8 cellular contexts compared by ENCODE assay signal in genomic region chr2:20962939-20963543, GRCh38.
DNase-seq lines count a peak whose midpoint lies in the region; ATAC-seq and TF ChIP-seq lines count a peak whose summit lies in the region.

No MANE protein-coding gene starts in this region.

- H3K27me3 Mint-ChIP-seq in CD8-positive, alpha-beta memory T cell, result peaks cover 7 to 43% of the 10 kb centered on the region in 2 donors
- peaks cover 23% of the 10 kb centered on the region for H3K27me3 Mint-ChIP-seq in activated T-cell treated with anti-CD3 and anti-CD28 coated beads, Interleukin-2, amount 50 U/mL, for 72 hours (ENCODE audit: low read depth)

- no peak overlapping the region for H2AK5ac ChIP-seq in neuronal stem cell (ENCODE audit: low read depth, low read length)

- no peaks in the 10 kb centered on the region for H3K4me1 ChIP-seq in CD8-positive, alpha-beta memory T cell (ENCODE audit: insufficient read depth, low read length)
- H3K4me1 ChIP-seq in PC-9 (replicated peaks; ENCODE audit: insufficient read depth) (no peaks in the 10 kb centered on the region), neuronal stem cell (ENCODE audit: control insufficient read depth in 2 of 2, insufficient read depth in 1 of 2, low read depth in 1 of 2, low read length in 2 of 2) (no peaks in the 10 kb centered on the region)

- whole genome bisulfite sequencing in neuronal stem cell (ENCODE audit: extremely low coverage in 2 of 2, insufficient read length in 2 of 2, insufficient replicate concordance in 1 of 2), 2 donors, result no CpG with 5 or more reads among the region's 5 CpGs

- ATAC-seq in GM19463 (IDR thresholded peaks at IDR 0.05; ENCODE audit: unreplicated experiment), result peak; percentile 79
- ATAC-seq in activated T-cell treated with anti-CD3 and anti-CD28 coated beads, Interleukin-2, amount 50 U/mL, for 72 hours (replicated peaks in 1 of 2), result peak; percentile 38 to 51

- H3K9me2 ChIP-seq in PC-9 (ENCODE audit: insufficient read depth), result no peaks in the 10 kb centered on the region

- H2BK15ac ChIP-seq in neuronal stem cell (ENCODE audit: low read length), result no peak overlapping the region

- BruUV-seq in PC-9 (replicated peaks; lab: Mats Ljungman, UMichigan), result no TSS peak

- H3K27ac Mint-ChIP-seq in CD8-positive, alpha-beta memory T cell, result no peak overlapping the region
- no peak overlapping the region for H3K27ac Mint-ChIP-seq in activated T-cell treated with anti-CD3 and anti-CD28 coated beads, Interleukin-2, amount 50 U/mL, for 72 hours

- H3K79me2 ChIP-seq in PC-9 (ENCODE audit: low read depth), result no peaks in the 10 kb centered on the region

- no peaks in the 10 kb centered on the region for H3K79me1 ChIP-seq in neuronal stem cell (ENCODE audit: low read depth, low read length)

- no peak overlapping the region for H4K91ac ChIP-seq in neuronal stem cell (ENCODE audit: low read depth, low read length, poor library complexity)

- H3K14ac ChIP-seq in neuronal stem cell (ENCODE audit: low read length), result no peak overlapping the region

- no peak overlapping the region for H2BK5ac ChIP-seq in neuronal stem cell (ENCODE audit: low read length)

- H3K18ac ChIP-seq in neuronal stem cell (ENCODE audit: low read length), result no peak overlapping the region

- H2BK120ac ChIP-seq in neuronal stem cell (ENCODE audit: low read depth, low read length), result no peak overlapping the region

- H2AFZ ChIP-seq in PC-9 (no peak overlapping the region), neuronal stem cell (ENCODE audit: low read length) (no peak overlapping the region)

- H3K4me3 ChIP-seq in CD8-positive, alpha-beta memory T cell (ENCODE audit: low read length), result no peak overlapping the region
- H3K4me3 ChIP-seq in PC-9 (no peak overlapping the region), fibroblast of pulmonary artery (replicated peaks; ENCODE audit: low read depth, low read length) (no peak overlapping the region), neuronal stem cell (ENCODE audit: low read length in 2 of 2) (no peak overlapping the region)

- H3K4me3 Mint-ChIP-seq in CD8-positive, alpha-beta memory T cell, result no peak overlapping the region
- no peak overlapping the region for H3K4me3 Mint-ChIP-seq in activated T-cell treated with anti-CD3 and anti-CD28 coated beads, Interleukin-2, amount 50 U/mL, for 72 hours

- no peaks in the 10 kb centered on the region for H3K27me3 ChIP-seq in CD8-positive, alpha-beta memory T cell (ENCODE audit: insufficient read depth, low read length, poor library complexity, severe bottlenecking)
- H3K27me3 ChIP-seq in PC-9 (ENCODE audit: insufficient read depth, low read depth) (peaks cover 88% of the 10 kb centered on the region), neuronal stem cell (ENCODE audit: control insufficient read depth in 3 of 3, insufficient read depth in 3 of 3, low read depth in 1 of 3, low read length in 3 of 3) (peaks cover 0 to 19% (median 0%) of the 10 kb centered on the region in 3 experiments)

- no peaks in the 10 kb centered on the region for H3K36me3 Mint-ChIP-seq in CD8-positive, alpha-beta memory T cell
- no peaks in the 10 kb centered on the region for H3K36me3 Mint-ChIP-seq in activated T-cell treated with anti-CD3 and anti-CD28 coated beads, Interleukin-2, amount 50 U/mL, for 72 hours (ENCODE audit: insufficient read depth in 2 of 2)

- no peaks in the 10 kb centered on the region for H3K36me3 ChIP-seq in CD8-positive, alpha-beta memory T cell (ENCODE audit: insufficient read depth, low read length)
- H3K36me3 ChIP-seq in PC-9 (ENCODE audit: low read depth) (no peaks in the 10 kb centered on the region), neuronal stem cell (replicated peaks in 1 of 2; ENCODE audit: control insufficient read depth in 2 of 2, insufficient read depth in 2 of 2, low read length in 2 of 2) (no peaks in the 10 kb centered on the region)

- DNase-seq in CD8-positive, alpha-beta memory T cell, result peak; percentile 33 to 62 (median 45)
- DNase-seq in HT1080 (ENCODE audit: low read depth) (peak; percentile 43), PC-9 (peak; percentile 57 to 59), fibroblast of pulmonary artery (ENCODE audit: low read depth) (peak; percentile 70), neuronal stem cell (ENCODE audit: low spot score) (peak; percentile 71), stromal cell of bone marrow (ENCODE audit: low read depth) (peak; percentile 24)
- DNase-seq in activated T-cell treated with anti-CD3 and anti-CD28 coated beads, Interleukin-2, amount 50 U/mL, for 72 hours, result peak; percentile 62 to 73

- no peak overlapping the region for H3K23ac ChIP-seq in neuronal stem cell (ENCODE audit: low read depth, low read length, poor library complexity)

- no peak overlapping the region for H3K9ac ChIP-seq in neuronal stem cell (ENCODE audit: low read depth, low read length, poor library complexity)

- no peaks in the 10 kb centered on the region for H3K9me3 ChIP-seq in CD8-positive, alpha-beta memory T cell (ENCODE audit: low read length)
- H3K9me3 ChIP-seq in PC-9 (ENCODE audit: insufficient read depth, low read depth), result no peaks in the 10 kb centered on the region
- H3K9me3 ChIP-seq in neuronal stem cell (replicated peaks in 1 of 2; ENCODE audit: control insufficient read depth in 2 of 2, insufficient read depth in 1 of 2, low read depth in 1 of 2, low read length in 2 of 2), result no peaks in the 10 kb centered on the region

- H3K4me1 Mint-ChIP-seq in CD8-positive, alpha-beta memory T cell, result no peaks in the 10 kb centered on the region
- no peaks in the 10 kb centered on the region for H3K4me1 Mint-ChIP-seq in activated T-cell treated with anti-CD3 and anti-CD28 coated beads, Interleukin-2, amount 50 U/mL, for 72 hours (ENCODE audit: low read depth)

- no peak overlapping the region for H3K27ac ChIP-seq in CD8-positive, alpha-beta memory T cell (ENCODE audit: low read depth, low read length)
- H3K27ac ChIP-seq in PC-9 (no peak overlapping the region), neuronal stem cell (replicated peaks; ENCODE audit: low read length) (no peak overlapping the region)

- CTCF ChIA-PET in CD8-positive, alpha-beta memory T cell (lab: Charles Lee), result interaction anchor here (0.7 to 6.3 kb wide), 17 partner anchors 8 to 521 kb away, joined by 3 to 105 read pairs (median 4); partner anchors contain the start of gene HS1BP3
- CTCF ChIA-PET in PC-9 (lab: Charles Lee), result interaction anchor here (0.7 to 2.9 kb wide), 2 partner anchors 299 to 302 kb away, joined by 9 to 18 read pairs; no protein-coding TSS in a partner anchor

- no peak overlapping the region for H2BK12ac ChIP-seq in neuronal stem cell (ENCODE audit: low read length)

- H3K4me2 ChIP-seq in PC-9, result no peak overlapping the region
- no peak overlapping the region for H3K4me2 ChIP-seq in neuronal stem cell (ENCODE audit: insufficient read depth, low read length, poor library complexity, severe bottlenecking)

- no peak overlapping the region for H4K8ac ChIP-seq in neuronal stem cell (ENCODE audit: low read depth, low read length)

- no peak overlapping the region for H3K4ac ChIP-seq in neuronal stem cell (ENCODE audit: low read length)

- intact Hi-C loops in PC-9 (cut with micrococcal nuclease; ENCODE audit: unreplicated experiment), result loop anchor here (1.0 to 2.0 kb wide), 3 partner anchors 181 to 566 kb away; no protein-coding TSS in a partner anchor

- POLR2A ChIA-PET in CD8-positive, alpha-beta memory T cell (lab: Charles Lee), result no interaction called here
- POLR2A ChIA-PET in PC-9 (lab: Charles Lee; ENCODE audit: unreplicated experiment), result interaction anchor here (0.6 kb wide), 1 partner anchor 169 kb away, joined by 4 read pairs; no protein-coding TSS in a partner anchor

- H3K9me3 Mint-ChIP-seq in CD8-positive, alpha-beta memory T cell, result peaks cover 0 to 2% (median 0%) of the 10 kb centered on the region in 5 donors
- H3K9me3 Mint-ChIP-seq in activated T-cell treated with anti-CD3 and anti-CD28 coated beads, Interleukin-2, amount 50 U/mL, for 72 hours, result no peaks in the 10 kb centered on the region

- no peaks in the 10 kb centered on the region for H3F3A ChIP-seq in PC-9 (ENCODE audit: insufficient read depth, low read depth)

- H4K20me1 ChIP-seq in PC-9 (ENCODE audit: insufficient read depth), result no peaks in the 10 kb centered on the region

- TF ChIP-seq CTCF in PC-9 (conservative IDR thresholded peaks at IDR 0.05) (peak; percentile 92), fibroblast of pulmonary artery (IDR thresholded peaks at IDR 0.05; ENCODE audit: low read length, missing control alignments) (peak; percentile 93)
